ENCODE assay signal across 8 cellular contexts in the genomic region with DNA sequence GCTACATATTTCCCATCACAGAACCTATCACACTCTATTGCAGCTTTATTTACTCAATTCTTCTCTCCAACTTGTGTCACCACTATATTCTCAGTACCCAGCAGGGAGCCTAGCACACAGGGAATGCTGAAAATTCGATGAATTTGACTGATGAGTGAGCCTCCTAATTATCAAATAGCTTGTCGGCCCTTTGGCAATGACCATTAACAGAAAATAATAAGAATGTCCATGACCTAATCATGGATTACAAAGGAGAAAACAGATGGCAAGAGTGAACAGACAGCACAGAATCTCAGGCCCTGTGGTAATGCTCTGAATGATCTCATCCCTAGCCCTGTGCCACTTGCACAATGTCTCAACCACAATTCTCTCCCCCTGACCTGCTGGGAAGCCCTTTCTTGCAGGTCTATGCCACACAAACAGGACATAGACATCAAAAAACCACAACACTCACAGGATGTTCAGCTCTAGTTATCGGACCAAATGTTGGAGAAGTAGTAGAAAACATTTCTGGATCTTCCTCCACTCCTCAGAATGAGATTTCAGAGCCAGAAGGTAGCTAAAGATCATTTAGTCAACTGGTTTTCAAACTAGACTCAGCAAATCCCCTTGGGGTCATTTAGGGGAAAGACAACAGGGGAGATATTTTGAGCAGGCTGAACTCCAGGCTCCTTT.
DNase-seq lines count a peak whose midpoint lies in the region; ATAC-seq lines count a peak whose summit lies in the region.

No MANE protein-coding gene starts in this region.

- peaks cover 54% of the 10 kb centered on the region for H3K4me1 ChIP-seq in CD4-positive, alpha-beta memory T cell (ENCODE audit: insufficient read depth, low read length)

- H3K36me3 ChIP-seq in CD4-positive, alpha-beta memory T cell (ENCODE audit: insufficient read depth, low read length) = no peaks in the 10 kb centered on the region

- no peaks in the 10 kb centered on the region for H3K9me3 ChIP-seq in CD4-positive, alpha-beta memory T cell (ENCODE audit: control insufficient read depth in 1 of 2, low read length in 2 of 2)

- peak; percentile 40 to 82 (median 57) for DNase-seq in CD4-positive, alpha-beta memory T cell
- DNase-seq in LHCN-M2 (ENCODE audit: low read depth) (peak; percentile 97), fibroblast of peridontal ligament (ENCODE audit: extremely low read depth) (peak; percentile 87), retina (peak; percentile 47), NCI-H1417 treated with DMSO at 0.1 percent for 48 hours (lab: John Stamatoyannopoulos, UW) (no peak), NCI-H1092 treated with DMSO at 0.1 percent for 48 hours (lab: John Stamatoyannopoulos, UW) (no peak)
- DNase-seq in activated CD4-positive, alpha-beta T cell treated with anti-CD3 and anti-CD28 coated beads, Interleukin-2, amount 50 U/mL, for 1 hour = peak; percentile 12

- H3K27me3 ChIP-seq in CD4-positive, alpha-beta memory T cell (ENCODE audit: insufficient read depth, low read length) = no peaks in the 10 kb centered on the region

- H3K4me3 Mint-ChIP-seq in CD4-positive, alpha-beta memory T cell = peak overlapping the region in 7 of 8 donors; percentile 14 to 76 (median 40)

- H3K27ac ChIP-seq in CD4-positive, alpha-beta memory T cell (ENCODE audit: low read depth, low read length) = peak overlapping the region; percentile 40

- no peaks in the 10 kb centered on the region for H3K9me3 Mint-ChIP-seq in CD4-positive, alpha-beta memory T cell

- H3K27me3 Mint-ChIP-seq in CD4-positive, alpha-beta memory T cell = no peaks in the 10 kb centered on the region

- peaks cover 4 to 6% of the 10 kb centered on the region in 2 donors for H3K36me3 Mint-ChIP-seq in CD4-positive, alpha-beta memory T cell

- POLR2A ChIA-PET in CD4-positive, alpha-beta memory T cell (lab: Charles Lee; ENCODE audit: partially characterized antibody) = interaction anchor here (0.9 to 5.3 kb wide), 10 partner anchors 10 to 84 kb away, joined by 3 to 71 read pairs (median 6); partner anchors contain the start of gene LUZP1

- CTCF ChIA-PET in CD4-positive, alpha-beta memory T cell (lab: Charles Lee; ENCODE audit: partially characterized antibody) = interaction anchor here (1.1 to 13.6 kb wide), 15 partner anchors 11 to 84 kb away, joined by 3 to 694 read pairs (median 4); no protein-coding TSS in a partner anchor

- H3K4me1 Mint-ChIP-seq in CD4-positive, alpha-beta memory T cell = peaks cover 36 to 64% (median 52%) of the 10 kb centered on the region in 4 donors

- H3K4me3 ChIP-seq in CD4-positive, alpha-beta memory T cell (ENCODE audit: low read length in 2 of 2) = no peak overlapping the region

- ATAC-seq in HG03571 (IDR thresholded peaks at IDR 0.05; ENCODE audit: unreplicated experiment) = no peak

- intact Hi-C loops in CD4-positive, alpha-beta memory T cell (cut with micrococcal nuclease) = loop anchor here (2.0 to 5.0 kb wide), 2 partner anchors 19 to 47 kb away; no protein-coding TSS in a partner anchor

- H3K27ac Mint-ChIP-seq in CD4-positive, alpha-beta memory T cell = peak overlapping the region; percentile 44 to 89 (median 87)

Comparison
In these comparisons a context has a peak if more than half of its experiments do, and no peak if none do; other contexts are left out.
1. DNase-seq: peak in CD4-positive, alpha-beta memory T cell (5 of 5), LHCN-M2 (single experiment), activated CD4-positive, alpha-beta T cell treated with anti-CD3 and anti-CD28 coated beads, Interleukin-2, amount 50 U/mL, for 1 hour (single experiment), fibroblast of peridontal ligament (single experiment) and retina (single experiment); none in NCI-H1417 treated with DMSO at 0.1 percent for 48 hours (single experiment) and NCI-H1092 treated with DMSO at 0.1 percent for 48 hours (single experiment).